ENCODE assay signal across 20 cellular contexts in genomic region chr12:51994539-51994820, GRCh38.
"Had no signal": no experiment of that assay in that cellular context is flagged by ENCODE, and none has a peak within 500 bp of the region (broad histone marks: within the 10 kb centered on the region; RNA-seq: fewer than 3 reads in every experiment).

No MANE protein-coding gene starts in this region.

- H3K27ac Mint-ChIP-seq: dendritic cell treated with granulocyte-macrophage colony-stimulating factor and Interleukin-4, amounts not matched to agents 40 ng/mL and 50 ng/mL, for 4 days; effector memory CD8-positive, alpha-beta T cell; memory B cell; nephron progenitor cell had no signal

- H3K4me3 Mint-ChIP-seq: dendritic cell treated with granulocyte-macrophage colony-stimulating factor and Interleukin-4, amounts not matched to agents 40 ng/mL and 50 ng/mL, for 4 days; effector memory CD8-positive, alpha-beta T cell; memory B cell; naive thymus-derived CD4-positive, alpha-beta T cell; nephron progenitor cell had no signal

- H3K9me3 ChIP-seq: esophagus muscularis mucosa, gastroesophageal sphincter, left ventricle myocardium inferior, lower lobe of right lung, neutrophil had no signal

- H3K27ac ChIP-seq: epithelial cell of prostate, esophagus muscularis mucosa, gastroesophageal sphincter, left ventricle myocardium inferior, lower lobe of right lung, neutrophil, skin epidermis had no signal

- DNase-seq: effector memory CD8-positive, alpha-beta T cell; glutamatergic neuron; left cardiac atrium; left ventricle myocardium inferior; lower lobe of right lung; naive thymus-derived CD4-positive, alpha-beta T cell; nephron progenitor cell; stimulated activated CD4-positive, alpha-beta T cell treated with anti-CD3 and anti-CD28 coated beads, Interleukin-2, amount 100 ng/mL, for 24 hours; stimulated activated CD4-positive, alpha-beta T cell treated with anti-CD3 and anti-CD28 coated beads, Interleukin-4, amount 100 ng/mL, for 4 hours; stimulated activated naive CD4-positive, alpha-beta T cell treated with Interleukin-2 at 50 U/mL for 16 hours; trophoblast cell had no signal

- H3K27me3 Mint-ChIP-seq: dendritic cell treated with granulocyte-macrophage colony-stimulating factor and Interleukin-4, amounts not matched to agents 40 ng/mL and 50 ng/mL, for 4 days; effector memory CD8-positive, alpha-beta T cell; memory B cell; naive thymus-derived CD4-positive, alpha-beta T cell had no signal

- H3K4me3 ChIP-seq: esophagus muscularis mucosa, gastroesophageal sphincter, left ventricle myocardium inferior, lower lobe of right lung, skin epidermis had no signal

- H3K9me3 Mint-ChIP-seq: dendritic cell treated with granulocyte-macrophage colony-stimulating factor and Interleukin-4, amounts not matched to agents 40 ng/mL and 50 ng/mL, for 4 days; effector memory CD8-positive, alpha-beta T cell; memory B cell; naive thymus-derived CD4-positive, alpha-beta T cell; nephron progenitor cell had no signal

- ATAC-seq: effector memory CD8-positive, alpha-beta T cell; gastroesophageal sphincter; naive thymus-derived CD4-positive, alpha-beta T cell had no signal

- FAIRE-seq: colon, keratinocyte had no signal

- H3K27me3 ChIP-seq: esophagus muscularis mucosa, gastroesophageal sphincter, neutrophil had no signal
